17 cellular contexts compared by ENCODE assay signal in the genomic region with DNA sequence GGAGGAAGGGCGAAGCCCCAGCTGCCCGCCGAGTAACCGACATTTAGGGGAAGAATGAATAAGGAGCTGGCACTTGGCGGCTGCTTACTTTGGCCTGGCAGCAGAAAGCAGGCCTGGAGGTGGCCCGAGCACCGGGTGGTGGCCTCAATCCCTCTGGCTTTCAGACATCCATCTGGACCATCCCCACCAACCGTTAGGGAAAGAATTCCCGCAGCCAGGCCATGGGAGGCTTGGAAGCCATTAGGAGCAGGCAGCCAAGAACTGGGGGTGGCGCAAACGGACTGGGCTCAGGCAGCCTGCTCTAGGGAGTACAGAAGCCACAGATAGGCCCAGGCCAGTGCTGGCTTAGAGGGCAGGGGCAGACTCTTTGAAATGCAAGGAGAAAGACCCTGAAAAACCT.
"Had no signal": no experiment of that assay in that cellular context is flagged by ENCODE, and none has a peak within 500 bp of the region (broad histone marks: within the 10 kb centered on the region; RNA-seq: fewer than 3 reads in every experiment).

No MANE protein-coding gene starts in this region.

- DNase-seq: activated CD4-positive, CD25-positive, alpha-beta regulatory T cell treated with anti-CD3 and anti-CD28 coated beads, Interleukin-2, amount 50 U/mL, for 72 hours; activated gamma-delta T cell; endodermal cell; foreskin melanocyte; left lung; mesenchymal stem cell; naive thymus-derived CD8-positive, alpha-beta T cell; sigmoid colon; stimulated activated CD4-positive, alpha-beta T cell treated with anti-CD3 and anti-CD28 coated beads, Interleukin-4, amount 100 ng/mL, for 24 hours; stomach; testis; upper lobe of right lung had no signal

- H3K27ac ChIP-seq: cardiac muscle cell, epithelial cell of prostate, left lung, pancreas, sigmoid colon, stomach, testis, upper lobe of right lung had no signal

- H3K27me3 ChIP-seq: cardiac muscle cell, left lung, pancreas, sigmoid colon, stomach, testis, upper lobe of right lung had no signal

- H3K4me3 ChIP-seq: cardiac muscle cell, left lung, pancreas, sigmoid colon, stomach, testis, upper lobe of right lung had no signal

- H3K4me1 Mint-ChIP-seq: activated naive CD4-positive, alpha-beta T cell treated with anti-CD3 and anti-CD28 coated beads, Interleukin-2, amount 50 U/mL, for 24 hours; endodermal cell; naive thymus-derived CD8-positive, alpha-beta T cell; stimulated activated effector memory CD8-positive, alpha-beta T cell treated with anti-CD3 and anti-CD28 coated beads, Interleukin-12 subunit alpha, Interleukin-12 subunit beta, amount 100 ng/mL, for 72 hours had no signal

- H3K36me3 Mint-ChIP-seq: activated naive CD4-positive, alpha-beta T cell treated with anti-CD3 and anti-CD28 coated beads, Interleukin-2, amount 50 U/mL, for 24 hours had no signal

- H3K9me3 Mint-ChIP-seq: activated naive CD4-positive, alpha-beta T cell treated with anti-CD3 and anti-CD28 coated beads, Interleukin-2, amount 50 U/mL, for 24 hours; endodermal cell; naive thymus-derived CD8-positive, alpha-beta T cell; stimulated activated effector memory CD8-positive, alpha-beta T cell treated with anti-CD3 and anti-CD28 coated beads, Interleukin-12 subunit alpha, Interleukin-12 subunit beta, amount 100 ng/mL, for 72 hours had no signal

- H3K27ac Mint-ChIP-seq: activated naive CD4-positive, alpha-beta T cell treated with anti-CD3 and anti-CD28 coated beads, Interleukin-2, amount 50 U/mL, for 24 hours had no signal

- H3K27me3 Mint-ChIP-seq: activated naive CD4-positive, alpha-beta T cell treated with anti-CD3 and anti-CD28 coated beads, Interleukin-2, amount 50 U/mL, for 24 hours; naive thymus-derived CD8-positive, alpha-beta T cell had no signal

- H3K4me3 Mint-ChIP-seq: activated naive CD4-positive, alpha-beta T cell treated with anti-CD3 and anti-CD28 coated beads, Interleukin-2, amount 50 U/mL, for 24 hours; endodermal cell; naive thymus-derived CD8-positive, alpha-beta T cell; stimulated activated effector memory CD8-positive, alpha-beta T cell treated with anti-CD3 and anti-CD28 coated beads, Interleukin-12 subunit alpha, Interleukin-12 subunit beta, amount 100 ng/mL, for 72 hours had no signal

- H3K36me3 ChIP-seq: pancreas had no signal

- ATAC-seq: left lung; naive thymus-derived CD8-positive, alpha-beta T cell; pancreas; stimulated activated effector memory CD8-positive, alpha-beta T cell treated with anti-CD3 and anti-CD28 coated beads, Interleukin-12 subunit alpha, Interleukin-12 subunit beta, amount 100 ng/mL, for 72 hours; upper lobe of right lung had no signal

- H3K9me3 ChIP-seq: left lung, pancreas, sigmoid colon, stomach, testis, upper lobe of right lung had no signal
